In the genomic region with DNA sequence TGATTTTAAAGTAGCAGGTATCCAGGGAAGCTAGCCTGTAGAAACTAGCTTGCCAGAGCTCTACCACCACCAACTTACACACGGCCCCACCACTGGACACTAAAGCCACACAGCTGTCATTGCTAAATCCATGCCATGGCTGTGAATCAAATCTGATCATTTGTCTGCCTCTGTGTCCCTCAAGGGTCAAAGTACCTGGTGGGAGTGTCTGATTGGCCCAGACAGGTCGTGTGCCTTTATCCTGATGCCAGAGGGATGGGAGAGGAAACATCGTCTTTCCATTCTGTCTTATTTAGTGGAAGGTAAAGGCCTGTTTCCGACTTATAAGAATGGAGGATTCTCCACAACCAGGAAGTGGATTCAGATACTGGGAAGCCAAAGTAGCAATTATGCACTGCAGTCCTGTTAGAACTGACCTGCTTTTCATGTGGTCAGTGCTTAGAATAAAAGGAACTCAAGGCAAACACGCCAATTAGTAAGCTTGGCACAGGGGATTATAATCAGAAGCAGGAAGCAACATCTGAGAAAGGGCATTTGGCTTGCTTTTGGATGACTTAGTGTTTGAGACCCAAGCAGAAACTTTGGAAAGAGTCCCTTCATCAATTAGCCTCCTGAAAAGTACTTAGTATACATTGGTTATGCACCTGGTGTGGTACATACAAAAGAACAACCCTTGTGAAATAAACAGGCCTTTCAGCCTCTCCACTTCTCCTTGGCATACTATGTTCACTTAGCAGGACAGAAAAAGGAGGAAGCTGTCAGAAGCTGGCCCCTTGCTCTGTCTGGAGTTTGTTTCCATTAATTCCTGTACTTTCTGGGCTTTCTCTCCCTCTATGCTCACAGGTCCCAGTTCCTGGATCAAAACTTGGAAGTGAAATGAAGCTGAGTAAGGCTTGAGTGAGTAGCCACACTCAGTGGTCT, we compare ENCODE assay signal across 18 cellular contexts.
DNase-seq lines count a peak whose midpoint lies in the region; ATAC-seq and TF ChIP-seq lines count a peak whose summit lies in the region.
"Had no signal": no experiment of that assay in that cellular context is flagged by ENCODE, and none has a peak within 500 bp of the region (broad histone marks: within the 10 kb centered on the region; RNA-seq: fewer than 3 reads in every experiment).

No MANE protein-coding gene starts in this region.

- peaks cover 3% of the 10 kb centered on the region for H3K9me3 Mint-ChIP-seq in neural crest cell
- H3K9me3 Mint-ChIP-seq in activated naive CD4-positive, alpha-beta T cell treated with anti-CD3 and anti-CD28 coated beads for 36 hours = no peaks in the 10 kb centered on the region
- H3K9me3 Mint-ChIP-seq: memory B cell; stimulated activated effector memory CD8-positive, alpha-beta T cell treated with anti-CD3 and anti-CD28 coated beads, Interleukin-12 subunit alpha, Interleukin-12 subunit beta, amount 100 ng/mL, for 72 hours had no signal

- no peak overlapping the region for H3K4me2 ChIP-seq in smooth muscle cell

- peak overlapping the region; percentile 11 for H3K27ac Mint-ChIP-seq in neural crest cell (ENCODE audit: unreplicated experiment)
- no peak overlapping the region for H3K27ac Mint-ChIP-seq in activated naive CD4-positive, alpha-beta T cell treated with anti-CD3 and anti-CD28 coated beads for 36 hours
- H3K27ac Mint-ChIP-seq: activated naive CD8-positive, alpha-beta T cell; endodermal cell; memory B cell; stimulated activated effector memory CD8-positive, alpha-beta T cell treated with anti-CD3 and anti-CD28 coated beads, Interleukin-12 subunit alpha, Interleukin-12 subunit beta, amount 100 ng/mL, for 72 hours had no signal

- H3K79me2 ChIP-seq in smooth muscle cell (ENCODE audit: low read depth) = no peaks in the 10 kb centered on the region

- 81% methylated on average over 5 of the region's 5 CpGs for WGBS in smooth muscle cell (ENCODE audit: low lambda C conversion rate)

- H3K27me3 ChIP-seq in smooth muscle cell (ENCODE audit: low read depth) = no peaks in the 10 kb centered on the region
- H3K27me3 ChIP-seq: BE2C, gastroesophageal sphincter had no signal

- CTCF ChIA-PET in activated naive CD4-positive, alpha-beta T cell treated with anti-CD3 and anti-CD28 coated beads for 36 hours (lab: Charles Lee) = interaction anchor here (1.0 kb wide), 1 partner anchor 9 kb away, joined by 3 read pairs; no protein-coding TSS in a partner anchor

- TF ChIP-seq CTCF in VCaP (conservative IDR thresholded peaks at IDR 0.05) (no peak), neural crest cell (conservative IDR thresholded peaks at IDR 0.05) (no peak), smooth muscle cell (IDR thresholded peaks at IDR 0.05; ENCODE audit: borderline replicate concordance, insufficient read depth, poor library complexity, severe bottlenecking) (no peak)

- no peaks in the 10 kb centered on the region for H3K4me1 ChIP-seq in smooth muscle cell (ENCODE audit: low read depth)
- H3K4me1 ChIP-seq: BE2C, gastroesophageal sphincter had no signal

- no peaks in the 10 kb centered on the region for H3K9me3 ChIP-seq in smooth muscle cell (replicated peaks; ENCODE audit: low read depth)
- H3K9me3 ChIP-seq: BE2C, gastroesophageal sphincter had no signal

- H3K27me3 Mint-ChIP-seq in neural crest cell (ENCODE audit: low read depth) = no peaks in the 10 kb centered on the region
- H3K27me3 Mint-ChIP-seq in activated naive CD4-positive, alpha-beta T cell treated with anti-CD3 and anti-CD28 coated beads for 36 hours (ENCODE audit: low read depth) = no peaks in the 10 kb centered on the region
- H3K27me3 Mint-ChIP-seq: activated naive CD8-positive, alpha-beta T cell had no signal

- H3F3A ChIP-seq in smooth muscle cell (ENCODE audit: low read depth) = no peaks in the 10 kb centered on the region

- no peak for ATAC-seq in GM19463 (IDR thresholded peaks at IDR 0.05; ENCODE audit: unreplicated experiment)
- ATAC-seq: gastroesophageal sphincter; stimulated activated effector memory CD8-positive, alpha-beta T cell treated with anti-CD3 and anti-CD28 coated beads, Interleukin-12 subunit alpha, Interleukin-12 subunit beta, amount 100 ng/mL, for 72 hours had no signal

- H3K9ac ChIP-seq in smooth muscle cell (ENCODE audit: low read depth) = no peak overlapping the region

- no peaks in the 10 kb centered on the region for H3K4me1 Mint-ChIP-seq in neural crest cell
- H3K4me1 Mint-ChIP-seq in activated naive CD4-positive, alpha-beta T cell treated with anti-CD3 and anti-CD28 coated beads for 36 hours (ENCODE audit: low read depth) = no peaks in the 10 kb centered on the region
- H3K4me1 Mint-ChIP-seq: endodermal cell; memory B cell; stimulated activated effector memory CD8-positive, alpha-beta T cell treated with anti-CD3 and anti-CD28 coated beads, Interleukin-12 subunit alpha, Interleukin-12 subunit beta, amount 100 ng/mL, for 72 hours had no signal

- H3K4me3 Mint-ChIP-seq in neural crest cell = no peak overlapping the region
- no peak overlapping the region for H3K4me3 Mint-ChIP-seq in activated naive CD4-positive, alpha-beta T cell treated with anti-CD3 and anti-CD28 coated beads for 36 hours
- H3K4me3 Mint-ChIP-seq: activated naive CD8-positive, alpha-beta T cell; endodermal cell; memory B cell; stimulated activated effector memory CD8-positive, alpha-beta T cell treated with anti-CD3 and anti-CD28 coated beads, Interleukin-12 subunit alpha, Interleukin-12 subunit beta, amount 100 ng/mL, for 72 hours had no signal

- H3K36me3 Mint-ChIP-seq in neural crest cell (ENCODE audit: low read depth) = no peaks in the 10 kb centered on the region
- H3K36me3 Mint-ChIP-seq in activated naive CD4-positive, alpha-beta T cell treated with anti-CD3 and anti-CD28 coated beads for 36 hours (ENCODE audit: low read depth) = no peaks in the 10 kb centered on the region
- H3K36me3 Mint-ChIP-seq: activated naive CD8-positive, alpha-beta T cell; memory B cell; stimulated activated effector memory CD8-positive, alpha-beta T cell treated with anti-CD3 and anti-CD28 coated beads, Interleukin-12 subunit alpha, Interleukin-12 subunit beta, amount 100 ng/mL, for 72 hours had no signal

- H3K27ac ChIP-seq in VCaP = peak overlapping the region; percentile 56
- H3K27ac ChIP-seq in smooth muscle cell (ENCODE audit: low read depth) = no peak overlapping the region

- DNase-seq in CD1c-positive myeloid dendritic cell (ENCODE audit: extremely low spot score) = peak; percentile 23
- peak; percentile 47 for DNase-seq in MV-4-11 (lab: John Stamatoyannopoulos, UW)
- DNase-seq in neural crest cell (ENCODE audit: low read depth, low spot score) = no peak
- DNase-seq in activated naive CD4-positive, alpha-beta T cell treated with anti-CD3 and anti-CD28 coated beads for 36 hours = no peak
- no peak for DNase-seq in HCEC 1CT
- DNase-seq in smooth muscle cell (lab: John Stamatoyannopoulos, UW; ENCODE audit: unreplicated experiment) = no peak
- DNase-seq: BE2C; central memory CD4-positive, alpha-beta T cell; endodermal cell; NCI-H1105 treated with DMSO at 0.1 percent for 48 hours; NCI-H510A; RPMI8226 had no signal

- no peak overlapping the region for H3K4me3 ChIP-seq in smooth muscle cell
- H3K4me3 ChIP-seq: gastroesophageal sphincter had no signal

- no peaks in the 10 kb centered on the region for H3K36me3 ChIP-seq in smooth muscle cell (ENCODE audit: low read depth)
- H3K36me3 ChIP-seq: BE2C, gastroesophageal sphincter had no signal

- intact Hi-C loops in activated naive CD4-positive, alpha-beta T cell treated with anti-CD3 and anti-CD28 coated beads for 36 hours (cut with micrococcal nuclease) = no loop called here

- H4K20me1 ChIP-seq in smooth muscle cell (ENCODE audit: low read depth) = no peaks in the 10 kb centered on the region

- H2AFZ ChIP-seq in smooth muscle cell (ENCODE audit: low read depth) = no peak overlapping the region

Comparison
In these comparisons a context has a peak if more than half of its experiments do, and no peak if none do; other contexts are left out.
1. DNase-seq: peak in CD1c-positive myeloid dendritic cell (single experiment) and MV-4-11 (single experiment); none in neural crest cell (single experiment), activated naive CD4-positive, alpha-beta T cell treated with anti-CD3 and anti-CD28 coated beads for 36 hours (single experiment), HCEC 1CT (single experiment) and smooth muscle cell (single experiment).